8 cellular contexts compared by ENCODE assay signal in genomic region chr16:17359778-17360177, GRCh38.
DNase-seq lines count a peak whose midpoint lies in the region; ATAC-seq and TF ChIP-seq lines count a peak whose summit lies in the region.

No MANE protein-coding gene starts in this region.

- H3K36me3 ChIP-seq in mammary epithelial cell (ENCODE audit: insufficient read depth, low read length): no peaks in the 10 kb centered on the region

- no TSS peak for BruUV-seq in mammary epithelial cell (replicated peaks; lab: Mats Ljungman, UMichigan)

- CTCF ChIA-PET in mammary epithelial cell (lab: Charles Lee; ENCODE audit: low non-redundant PET): no interaction called here

- H3K9me3 ChIP-seq in mammary epithelial cell (replicated peaks; ENCODE audit: insufficient read depth, low read length): no peaks in the 10 kb centered on the region

- peaks cover 16% of the 10 kb centered on the region for H3K4me1 ChIP-seq in mammary epithelial cell (ENCODE audit: insufficient read depth, low read length)

- in situ Hi-C loops in SK-MEL-5 (cut with HindIII; ENCODE audit: low pct_unique_long_range_greater_than_20kb, low sequenced_read_pairs) (no loop called here), mammary epithelial cell (cut with MboI; ENCODE audit: low sequenced_read_pairs in 2 of 2) (loop anchor here in 1 of 2 donors (10.0 kb wide), 1 partner anchor 65 kb away; no protein-coding TSS in a partner anchor)

- H4K20me1 ChIP-seq in mammary epithelial cell (ENCODE audit: insufficient read depth, low read length): no peaks in the 10 kb centered on the region

- no peak overlapping the region for H3K4me2 ChIP-seq in mammary epithelial cell (ENCODE audit: insufficient read depth, low read depth, low read length)

- DNase-seq in SK-MEL-5 (ENCODE audit: low read depth, low spot score): peak; percentile 38
- peak; percentile 60 for DNase-seq in mammary epithelial cell
- peak; percentile 71 for DNase-seq in stimulated activated CD4-positive, alpha-beta T cell treated with anti-CD3 and anti-CD28 coated beads, Interleukin-1b, Interleukin-23, amount 100 ng/mL, for 48 hours
- DNase-seq in SW 1271 (lab: John Stamatoyannopoulos, UW): no peak
- no peak for DNase-seq in NCI-H1048 (lab: John Stamatoyannopoulos, UW)
- DNase-seq in foreskin melanocyte: no peak
- no peak for DNase-seq in islet precursor cell

- no peak for TF ChIP-seq CTCF in mammary epithelial cell (conservative IDR thresholded peaks at IDR 0.05 in 1 of 2, IDR thresholded peaks at IDR 0.05 in 1 of 2; ENCODE audit: extremely low read depth in 1 of 2, insufficient read depth in 1 of 2, low read depth in 1 of 2, low read length in 2 of 2)

- ATAC-seq in GM19463 (IDR thresholded peaks at IDR 0.05; ENCODE audit: unreplicated experiment): peak; percentile 50

- no peak overlapping the region for H3K27ac ChIP-seq in mammary epithelial cell (ENCODE audit: insufficient read depth, low read depth, low read length)

- 32% methylated on average over 5 of the region's 5 CpGs for WGBS in mammary epithelial cell (ENCODE audit: low coverage, missing lambda C conversion rate)

- H3K9ac ChIP-seq in mammary epithelial cell (ENCODE audit: insufficient read depth, low read length): no peak overlapping the region

- no peaks in the 10 kb centered on the region for H3K27me3 ChIP-seq in mammary epithelial cell (ENCODE audit: insufficient read depth, low read length)

- dilution Hi-C loops in mammary epithelial cell (cut with HindIII; ENCODE audit: low sequenced_read_pairs): loop anchor here (5.0 to 10.0 kb wide), 3 partner anchors 37 to 145 kb away; no protein-coding TSS in a partner anchor

- H3K4me3 ChIP-seq in mammary epithelial cell (replicated peaks in 1 of 3; ENCODE audit: insufficient read depth in 1 of 3, low read depth in 2 of 3, low read length in 3 of 3): no peak overlapping the region

- no peaks in the 10 kb centered on the region for H3K79me2 ChIP-seq in mammary epithelial cell (ENCODE audit: insufficient read depth, low read length)

- H2AFZ ChIP-seq in mammary epithelial cell (ENCODE audit: low read depth, low read length): peak overlapping the region; percentile 43

- intact Hi-C loops in mammary epithelial cell (cut with micrococcal nuclease): loop anchor here (10.0 kb wide), 1 partner anchor 85 kb away; no protein-coding TSS in a partner anchor

Comparison
In these comparisons a context has a peak if more than half of its experiments do, and no peak if none do; other contexts are left out.
1. DNase-seq: peak in SK-MEL-5 (single experiment), mammary epithelial cell (single experiment) and stimulated activated CD4-positive, alpha-beta T cell treated with anti-CD3 and anti-CD28 coated beads, Interleukin-1b, Interleukin-23, amount 100 ng/mL, for 48 hours (single experiment); none in SW 1271 (0 of 2), NCI-H1048 (single experiment), foreskin melanocyte (single experiment) and islet precursor cell (single experiment).